1 cellular context compared by ENCODE assay signal in genomic region chr12:84551373-84551772, GRCh38.
TF ChIP-seq lines count a peak whose summit lies in the region.

No MANE protein-coding gene starts in this region.

TF ChIP-seq in H1, 55 proteins besides CTCF, POLR2A, EP300 and RAD21:
- TF ChIP-seq POLR2AphosphoS5 (IDR thresholded peaks at IDR 0.05; ENCODE audit: low read depth, low read length): no peak
- no peak for TF ChIP-seq BACH1 (IDR thresholded peaks at IDR 0.05; ENCODE audit: low read length)
- TF ChIP-seq SP1 (IDR thresholded peaks at IDR 0.05; ENCODE audit: low read depth, low read length): no peak
- no peak for TF ChIP-seq RBBP5 (IDR thresholded peaks at IDR 0.05; ENCODE audit: borderline replicate concordance, low read depth, low read length)
- no peak for TF ChIP-seq HDAC2 (IDR thresholded peaks at IDR 0.05; ENCODE audit: borderline replicate concordance in 1 of 2, low read depth in 2 of 2, low read length in 2 of 2)
- no peak for TF ChIP-seq KDM4A (IDR thresholded peaks at IDR 0.05; ENCODE audit: low read depth, low read length, severe bottlenecking)
- no peak for TF ChIP-seq TAF1 (IDR thresholded peaks at IDR 0.05; ENCODE audit: low read depth, low read length)
- no peak for TF ChIP-seq SRF (IDR thresholded peaks at IDR 0.05; ENCODE audit: low read depth, low read length)
- no peak for TF ChIP-seq SIN3A (conservative IDR thresholded peaks at IDR 0.05 in 1 of 2, IDR thresholded peaks at IDR 0.05 in 1 of 2; ENCODE audit: low read depth in 1 of 2, low read length in 2 of 2)
- TF ChIP-seq TEAD4 (IDR thresholded peaks at IDR 0.05; ENCODE audit: low read depth, low read length): no peak
- no peak for TF ChIP-seq MAX (IDR thresholded peaks at IDR 0.05)
- TF ChIP-seq SIRT6 (IDR thresholded peaks at IDR 0.05; ENCODE audit: low read length): no peak
- TF ChIP-seq PHF8 (conservative IDR thresholded peaks at IDR 0.05; ENCODE audit: low read depth, low read length): no peak
- no peak for TF ChIP-seq CHD1 (IDR thresholded peaks at IDR 0.05; ENCODE audit: low read depth, low read length)
- TF ChIP-seq NRF1 (IDR thresholded peaks at IDR 0.05; ENCODE audit: low read depth, low read length): no peak
